23 cellular contexts compared by ENCODE assay signal in genomic region chr13:85709072-85709471, GRCh38.
A peak's percentile ranks its signal among the peaks of the same experiment; 100 is the strongest.
DNase-seq lines count a peak whose midpoint lies in the region; ATAC-seq, FAIRE-seq and TF ChIP-seq lines count a peak whose summit lies in the region.
"Had no signal": no experiment of that assay in that cellular context is flagged by ENCODE, and none has a peak within 500 bp of the region (broad histone marks: within the 10 kb centered on the region; RNA-seq: fewer than 3 reads in every experiment).

No MANE protein-coding gene starts in this region.

- H3K36me3 ChIP-seq in SK-N-MC (ENCODE audit: insufficient read depth, low read length), result no peaks in the 10 kb centered on the region
- H3K36me3 ChIP-seq: HAP-1 had no signal

- H3K4me2 ChIP-seq in A549, result peak overlapping the region; percentile 60

- H3K27ac ChIP-seq in A549 (peak overlapping the region; percentile 75 to 81), SK-N-MC (peak overlapping the region; percentile 84), epithelial cell of prostate (peak overlapping the region; percentile 19)
- H3K27ac ChIP-seq: HL-60 had no signal

- H3K9ac ChIP-seq in SK-N-MC (ENCODE audit: insufficient read length), result peak overlapping the region; percentile 50

- peak; percentile 23 to 47; a peak in 2 of 5 replicates for TF ChIP-seq EP300 in A549 (IDR thresholded peaks at IDR 0.05)

- POLR2A ChIA-PET in A549 (lab: Yijun Ruan, JAX), result no interaction called here

- ATAC-seq in A549 (peak in 1 of 2 experiments; percentile 34; a peak in 1 of 6 replicates), HG02610 (IDR thresholded peaks at IDR 0.05; ENCODE audit: unreplicated experiment) (no peak)
- ATAC-seq: CD8-positive, alpha-beta T cell; T-cell had no signal

- TF ChIP-seq POLR2A in A549 (IDR thresholded peaks at IDR 0.05; ENCODE audit: low read length), result no peak

- DNase-seq in A549 (ENCODE audit: low read depth in 1 of 2, low spot score in 1 of 2), result peak in 1 of 2 experiments; percentile 42
- DNase-seq in NCI-H146 (lab: John Stamatoyannopoulos, UW), result peak; percentile 45
- DNase-seq in SK-N-MC (ENCODE audit: low read depth, low spot score), result no peak
- no peak for DNase-seq in epithelial cell of prostate (ENCODE audit: low read depth, low spot score)
- DNase-seq in HK-2 (ENCODE audit: unreplicated experiment), result no peak
- no peak for DNase-seq in HCEC 1CT
- no peak for DNase-seq in NCI-H345 (lab: John Stamatoyannopoulos, UW)
- DNase-seq: C1 segment of cervical spinal cord; Caco-2; CD8-positive, alpha-beta T cell; GOT3; Kasumi-1; MV-4-11; NCI-H1105; NCI-H1436 treated with DMSO at 0.1 percent for 48 hours; NCI-H2029; SIG-M5; T-cell had no signal

- no peak; a peak in 1 of 5 replicates for TF ChIP-seq RAD21 in A549 (conservative IDR thresholded peaks at IDR 0.05 in 1 of 2, IDR thresholded peaks at IDR 0.05 in 1 of 2)

- CTCF ChIA-PET in A549 (lab: Yijun Ruan, JAX), result no interaction called here

- no peaks in the 10 kb centered on the region for H3K9me3 ChIP-seq in A549
- H3K9me3 ChIP-seq in SK-N-MC (ENCODE audit: low read depth, low read length), result no peaks in the 10 kb centered on the region; the same call in 1 of the 2 replicates
- H3K9me3 ChIP-seq: Caco-2, HAP-1 had no signal

- no peak for TF ChIP-seq CTCF in A549 (IDR thresholded peaks at IDR 0.05)

- no peak for FAIRE-seq in A549 (lab: Jason Lieb, UNC)
- FAIRE-seq: G401.6, RCC 7860 had no signal

- 7% methylated on average over 2 of the region's 2 CpGs for WGBS in A549 (ENCODE audit: missing lambda C conversion rate)

- no peak overlapping the region for H3K4me3 ChIP-seq in A549
- 0 out of 2 replicates have a peak overlapping the region, but pooled peaks have one; percentile 21 for H3K4me3 ChIP-seq in SK-N-MC
- H3K4me3 ChIP-seq: HAP-1 had no signal

- peaks cover 18% of the 10 kb centered on the region for H3K4me1 ChIP-seq in A549
- H3K4me1 ChIP-seq: Caco-2, HAP-1 had no signal

TF ChIP-seq in A549, 52 proteins besides CTCF, POLR2A, EP300 and RAD21:
- TF ChIP-seq BCL3 (IDR thresholded peaks at IDR 0.05), result 0 out of 3 replicates have a peak, but pooled peaks have one; percentile 57
- peak; percentile 29; the same call in 1 of the 2 replicates for TF ChIP-seq JUNB (IDR thresholded peaks at IDR 0.05)
- TF ChIP-seq MAZ (IDR thresholded peaks at IDR 0.05; ENCODE audit: borderline replicate concordance, low read depth, low read length), result no peak
- no peak for TF ChIP-seq BHLHE40 (IDR thresholded peaks at IDR 0.05; ENCODE audit: low read depth, low read length)
- no peak for TF ChIP-seq HEYL (CRISPR knock-in tag; IDR thresholded peaks at IDR 0.05)
- no peak for TF ChIP-seq KDM5A (IDR thresholded peaks at IDR 0.05)
- peak; percentile 42; the same call in 1 of the 2 replicates for TF ChIP-seq GATA3 (IDR thresholded peaks at IDR 0.05; ENCODE audit: borderline replicate concordance)
- TF ChIP-seq JUN (IDR thresholded peaks at IDR 0.05), result peak in 1 of 2 experiments; percentile 50; a peak in 1 of 5 replicates
- TF ChIP-seq TFCP2L1 (CRISPR knock-in tag; IDR thresholded peaks at IDR 0.05), result no peak
- peak; percentile 31 to 64; a peak in 3 of 4 replicates for TF ChIP-seq CEBPB (IDR thresholded peaks at IDR 0.05)
- TF ChIP-seq HES2 (IDR thresholded peaks at IDR 0.05), result 0 out of 2 replicates have a peak, but pooled peaks have one; percentile 11
- TF ChIP-seq MAFK (IDR thresholded peaks at IDR 0.05; ENCODE audit: partially characterized antibody), result peak; percentile 29
- no peak for TF ChIP-seq POLR2AphosphoS2 (conservative IDR thresholded peaks at IDR 0.05; ENCODE audit: low read length)
- TF ChIP-seq PBX3 (IDR thresholded peaks at IDR 0.05), result no peak
- TF ChIP-seq REST (IDR thresholded peaks at IDR 0.05), result no peak

Comparison
In these comparisons a context has a peak if more than half of its experiments do, and no peak if none do; other contexts are left out.
1. H3K27ac ChIP-seq: peak in every context shown above with its lines; median percentile 84 in SK-N-MC; 78 in A549; 19 in epithelial cell of prostate.